Comparison of ENCODE assay signal across 8 cellular contexts in the genomic region with DNA sequence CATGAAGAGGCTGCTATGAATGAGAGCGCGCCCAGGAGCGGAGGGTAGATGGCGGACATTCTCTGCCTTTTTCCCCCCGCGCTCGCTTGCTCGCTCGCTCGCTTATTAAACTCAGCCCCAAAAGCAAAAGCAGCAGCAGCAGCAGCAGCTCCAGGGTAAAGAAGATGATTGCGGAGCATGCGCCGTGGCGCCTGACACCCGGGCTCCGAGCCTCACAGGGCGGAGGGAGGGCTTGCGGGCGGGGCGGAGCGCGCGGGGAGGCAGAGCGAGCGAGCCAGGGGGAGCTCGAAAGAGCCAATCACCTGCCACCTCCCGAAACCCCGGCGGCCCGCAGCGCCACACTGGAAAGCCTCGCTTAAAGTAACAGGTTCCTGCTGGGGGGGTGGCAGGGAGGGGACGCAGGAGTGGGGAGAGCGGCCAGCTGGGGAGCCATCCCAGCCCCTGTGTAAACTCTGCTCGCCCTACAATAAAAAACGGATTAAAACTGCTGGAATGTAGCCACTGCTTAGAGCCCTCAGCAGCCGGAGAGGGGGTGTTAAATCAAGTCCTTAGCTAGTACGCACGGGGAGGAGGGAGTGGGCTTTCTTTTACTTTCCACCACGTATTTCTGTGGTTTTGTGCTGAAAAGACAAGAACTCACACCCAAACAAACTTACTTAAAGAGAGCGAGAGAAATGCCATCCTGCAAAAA. TPM values are rescaled to one million over a fixed set of nuclear protein-coding genes. Genes with fewer than 3 reads are reported as not detected.
DNase-seq lines count a peak whose midpoint lies in the region; ATAC-seq, FAIRE-seq and TF ChIP-seq lines count a peak whose summit lies in the region.

A gene (minus strand): TSS at position 170 of the 691 bp plus-strand sequence.

- TF ChIP-seq CTCF in HFF-Myc (IDR thresholded peaks at IDR 0.05; ENCODE audit: low read depth, low read length, missing control alignments) (no peak), SK-N-SH (IDR thresholded peaks at IDR 0.05) (no peak), pancreas (IDR thresholded peaks at IDR 0.05) (no peak), thyroid gland (IDR thresholded peaks at IDR 0.05) (no peak)

- intact Hi-C loops in Right ventricle myocardium superior (cut with DNase I), result loop anchor here (5.0 to 10.0 kb wide), 4 partner anchors 60 to 688 kb away; a partner anchor contains a TSS
- intact Hi-C loops in pancreas (cut with DNase I), result no loop called here
- intact Hi-C loops in thyroid gland (cut with DNase I), result loop anchor here (5.0 to 10.0 kb wide), 2 partner anchors 268 to 320 kb away; no protein-coding TSS in a partner anchor

- POLR2A ChIA-PET in SK-N-SH (lab: Yijun Ruan, JAX), result interaction anchor here (1.8 kb wide), 1 partner anchor 62 kb away, joined by 8 read pairs; a partner anchor contains a TSS

- H3F3A ChIP-seq in SK-N-SH (replicated peaks; ENCODE audit: insufficient read depth), result peaks cover 6% of the 10 kb centered on the region

- peak within 1 kb of the TSS; percentile 99 for H3K27ac Mint-ChIP-seq in activated naive CD8-positive, alpha-beta T cell treated with anti-CD3 and anti-CD28 coated beads for 36 hours

- H3K27ac ChIP-seq in SK-N-SH (ENCODE audit: low read depth in 2 of 2, low read length in 1 of 2) (peak within 1 kb of the TSS; percentile 79 to 90), pancreas (peak within 1 kb of the TSS in 3 of 4 donors; percentile 64 to 86 (median 82)), thyroid gland (peak within 1 kb of the TSS; percentile 90 to 97 (median 95))

- TF ChIP-seq POLR2A in thyroid gland (IDR thresholded peaks at IDR 0.05), result peak in 1 of 2 donors; percentile 95

- H3K4me3 ChIP-seq in HFF-Myc (replicated peaks; ENCODE audit: low read depth, low read length) (peak within 1 kb of the TSS; percentile 91), SK-N-SH (ENCODE audit: low read depth in 2 of 2, low read length in 1 of 2) (peak within 1 kb of the TSS; percentile 81 to 100), pancreas (peak within 1 kb of the TSS; percentile 62 to 100 (median 82)), thyroid gland (replicated peaks in 1 of 3) (peak within 1 kb of the TSS; percentile 85 to 98 (median 95))

- H3K36me3 Mint-ChIP-seq in activated naive CD8-positive, alpha-beta T cell treated with anti-CD3 and anti-CD28 coated beads for 36 hours, result peaks cover 18% of the 10 kb centered on the region

- peaks cover 38% of the 10 kb centered on the region for H3K4me1 Mint-ChIP-seq in activated naive CD8-positive, alpha-beta T cell treated with anti-CD3 and anti-CD28 coated beads for 36 hours

- H3K36me3 ChIP-seq in SK-N-SH (replicated peaks in 1 of 2; ENCODE audit: control insufficient read depth in 1 of 2, insufficient read depth in 2 of 2, low read length in 1 of 2) (no peaks in the 10 kb centered on the region), pancreas (no peaks in the 10 kb centered on the region), thyroid gland (no peaks in the 10 kb centered on the region)

- peak within 1 kb of the TSS; percentile 72 for H3K9ac ChIP-seq in SK-N-SH

- H3K27me3 Mint-ChIP-seq in activated naive CD8-positive, alpha-beta T cell treated with anti-CD3 and anti-CD28 coated beads for 36 hours, result no peaks in the 10 kb centered on the region

- H3K27me3 ChIP-seq in SK-N-SH (ENCODE audit: insufficient read depth) (no peaks in the 10 kb centered on the region), pancreas (no peaks in the 10 kb centered on the region), thyroid gland (no peaks in the 10 kb centered on the region)

- H4K20me1 ChIP-seq in SK-N-SH (ENCODE audit: insufficient read depth), result no peaks in the 10 kb centered on the region

- no peak for TF ChIP-seq EP300 in SK-N-SH (IDR thresholded peaks at IDR 0.05; ENCODE audit: borderline replicate concordance in 1 of 2, low read depth in 1 of 2, low read length in 1 of 2)

- TF ChIP-seq RAD21 in SK-N-SH (IDR thresholded peaks at IDR 0.05; ENCODE audit: low read length), result 0 out of 2 replicates have a peak, but pooled peaks have one; percentile 4

- H3K9me3 Mint-ChIP-seq in activated naive CD8-positive, alpha-beta T cell treated with anti-CD3 and anti-CD28 coated beads for 36 hours, result no peaks in the 10 kb centered on the region

- H3K79me2 ChIP-seq in SK-N-SH (ENCODE audit: insufficient read depth), result no peaks in the 10 kb centered on the region

- peak within 1 kb of the TSS; percentile 92 for H3K4me2 ChIP-seq in SK-N-SH

- H3K4me1 ChIP-seq in SK-N-SH (ENCODE audit: control insufficient read depth in 1 of 2, insufficient read depth in 2 of 2, low read depth in 1 of 2, low read length in 1 of 2), result peaks cover 6 to 8% of the 10 kb centered on the region in 2 experiments; a peak in 3 of 4 replicates
- peaks cover 0 to 20% (median 8%) of the 10 kb centered on the region in 3 donors for H3K4me1 ChIP-seq in pancreas
- peaks cover 6 to 14% of the 10 kb centered on the region in 2 donors for H3K4me1 ChIP-seq in thyroid gland

- H3K9me3 ChIP-seq in SK-N-SH, result no peaks in the 10 kb centered on the region
- H3K9me3 ChIP-seq in pancreas, result no peaks in the 10 kb centered on the region
- H3K9me3 ChIP-seq in thyroid gland, result no peaks in the 10 kb centered on the region

- peak within 1 kb of the TSS; percentile 94 for H3K4me3 Mint-ChIP-seq in activated naive CD8-positive, alpha-beta T cell treated with anti-CD3 and anti-CD28 coated beads for 36 hours

- ATAC-seq in Right ventricle myocardium superior (ENCODE audit: poor library complexity) (peak; percentile 95), pancreas (peak; percentile 90 to 95 (median 92))

- peak within 1 kb of the TSS; percentile 97 for H2AFZ ChIP-seq in SK-N-SH (ENCODE audit: low read depth)

- peak; percentile 60 for DNase-seq in GM04503 (ENCODE audit: low read depth)
- DNase-seq in HFF-Myc (ENCODE audit: extremely low read depth, low read depth), result peak; percentile 81
- peak; percentile 97 for DNase-seq in NAMALWA (ENCODE audit: low spot score)
- DNase-seq in SK-N-SH, result peak; percentile 96
- peak; percentile 98 for DNase-seq in activated naive CD8-positive, alpha-beta T cell treated with anti-CD3 and anti-CD28 coated beads for 36 hours
- peak; percentile 98 for DNase-seq in Right ventricle myocardium superior
- DNase-seq in pancreas, result peak; percentile 94 to 98 (median 96)
- DNase-seq in thyroid gland, result peak; percentile 98

- no peaks in the 10 kb centered on the region for H3K9me2 ChIP-seq in SK-N-SH

- FAIRE-seq in pancreas (lab: Jason Lieb, UNC), result no peak

- CTCF ChIA-PET in SK-N-SH (lab: Yijun Ruan, JAX), result interaction anchor here (0.6 to 6.7 kb wide), 15 partner anchors 10 to 489 kb away, joined by 3 to 107 read pairs (median 4); a partner anchor contains a TSS

- WGBS in SK-N-SH (ENCODE audit: low lambda C conversion rate), result under 1% methylated on average over 32 of the region's 41 CpGs
- 0 to 1% methylated on average over 39 to 41 of the region's 41 CpGs for whole genome bisulfite sequencing in pancreas, 2 donors
- WGBS in thyroid gland, 2 donors, result 1% methylated on average over 14 to 34 of the region's 41 CpGs

TF ChIP-seq in SK-N-SH, 30 proteins besides CTCF, POLR2A, EP300 and RAD21:
- TF ChIP-seq YY1 (IDR thresholded peaks at IDR 0.05; ENCODE audit: low read depth) (0 out of 2 replicates have a peak, but pooled peaks have one; percentile 43), NRF1 (IDR thresholded peaks at IDR 0.05; ENCODE audit: low read depth, low read length) (peak; percentile 88), RFX5 (IDR thresholded peaks at IDR 0.05; ENCODE audit: low read length) (0 out of 2 replicates have a peak, but pooled peaks have one; percentile 28), TAF1 (IDR thresholded peaks at IDR 0.05; ENCODE audit: borderline replicate concordance, low read depth, low read length) (peak; percentile 69; the same call in 1 of the 2 replicates), NFIC (IDR thresholded peaks at IDR 0.05; ENCODE audit: borderline replicate concordance) (no peak), FOXM1 (IDR thresholded peaks at IDR 0.05; ENCODE audit: low read depth) (no peak), MXI1 (IDR thresholded peaks at IDR 0.05; ENCODE audit: low read depth, low read length) (peak; percentile 55)

RNA-seq across cellular contexts. Expression of the gene that starts here (rescaled TPM):
- polyA plus RNA-seq in SK-N-SH (2012; rRNA removed) (3.9 and 6.2 TPM in 2 replicates), pancreas (1 to 10 TPM; 1.8 to 4.0 TPM)
- 6.6 and 7.2 TPM in 2 replicates for polyA plus RNA-seq in SK-N-SH (2012; cell fraction: cytosol; rRNA removed)
- 1.5 and 2.8 TPM in 2 replicates for polyA plus RNA-seq in SK-N-SH (2012; cell fraction: nucleus; rRNA removed)
- total RNA-seq in activated naive CD8-positive, alpha-beta T cell treated with anti-CD3 and anti-CD28 coated beads for 36 hours, result 10 to 100 TPM; 68.0 to 69.9 TPM
- total RNA-seq in Right ventricle myocardium superior (11.4 TPM), pancreas (10 to 100 TPM in 1 of 6 donors, 1 to 10 TPM in 5; 2.7 to 10.3 (median 4.8) TPM), thyroid gland (10 to 100 TPM; 29.8 to 51.0 (median 47.1) TPM)

Comparison
In these comparisons a context has a peak if more than half of its experiments do, and no peak if none do; other contexts are left out.
1. Peak in every context shown above with its lines: DNase-seq, ATAC-seq, H3K4me3 ChIP-seq and H3K27ac ChIP-seq.
2. intact Hi-C loops: an anchor here in Right ventricle myocardium superior (5.0 to 10.0 kb wide) and thyroid gland (5.0 to 10.0 kb wide); none called in pancreas.